ENCODE assay signal across 13 cellular contexts in genomic region chrX:18888281-18888680, GRCh38.
"Had no signal": no experiment of that assay in that cellular context is flagged by ENCODE, and none has a peak within 500 bp of the region (broad histone marks: within the 10 kb centered on the region; RNA-seq: fewer than 3 reads in every experiment).

No MANE protein-coding gene starts in this region.

- H3K36me3 Mint-ChIP-seq: activated CD4-positive, alpha-beta memory T cell treated with anti-CD3 and anti-CD28 coated beads for 36 hours had no signal

- ATAC-seq: activated naive CD8-positive, alpha-beta T cell treated with anti-CD3 and anti-CD28 coated beads, Interleukin-2, amount 50 U/mL, for 24 hours had no signal

- H3K27me3 Mint-ChIP-seq: activated CD4-positive, alpha-beta memory T cell treated with anti-CD3 and anti-CD28 coated beads for 36 hours; activated naive CD8-positive, alpha-beta T cell treated with anti-CD3 and anti-CD28 coated beads, Interleukin-2, amount 50 U/mL, for 24 hours; stimulated activated naive CD8-positive, alpha-beta T cell treated with anti-CD3 and anti-CD28 coated beads, Interleukin-15, Interleukin-2, amounts not matched to agents 100 ng/mL and 50 ng/mL, for 24 hours had no signal

- H3K4me3 Mint-ChIP-seq: activated CD4-positive, alpha-beta memory T cell treated with anti-CD3 and anti-CD28 coated beads for 36 hours; activated naive CD8-positive, alpha-beta T cell treated with anti-CD3 and anti-CD28 coated beads, Interleukin-2, amount 50 U/mL, for 24 hours; mesothelial cell of epicardium; stimulated activated naive CD8-positive, alpha-beta T cell treated with anti-CD3 and anti-CD28 coated beads, Interleukin-15, Interleukin-2, amounts not matched to agents 100 ng/mL and 50 ng/mL, for 24 hours had no signal

- H3K27me3 ChIP-seq: left lung, vagina had no signal

- H3K4me1 ChIP-seq: prostate gland had no signal

- H3K27ac Mint-ChIP-seq: activated CD4-positive, alpha-beta memory T cell treated with anti-CD3 and anti-CD28 coated beads for 36 hours; activated naive CD8-positive, alpha-beta T cell treated with anti-CD3 and anti-CD28 coated beads, Interleukin-2, amount 50 U/mL, for 24 hours; stimulated activated naive CD8-positive, alpha-beta T cell treated with anti-CD3 and anti-CD28 coated beads, Interleukin-15, Interleukin-2, amounts not matched to agents 100 ng/mL and 50 ng/mL, for 24 hours had no signal

- H3K9me3 ChIP-seq: left lung, prostate gland, vagina had no signal

- DNase-seq: activated CD4-positive, alpha-beta memory T cell treated with anti-CD3 and anti-CD28 coated beads for 36 hours; activated naive CD8-positive, alpha-beta T cell treated with anti-CD3 and anti-CD28 coated beads, Interleukin-2, amount 50 U/mL, for 24 hours; central memory CD4-positive, alpha-beta T cell; cortex of kidney; effector memory CD4-positive, alpha-beta T cell; islet precursor cell; left lung; stimulated activated CD4-positive, alpha-beta T cell treated with anti-CD3 and anti-CD28 coated beads, Interleukin-4, amount 100 ng/mL, for 1 hour; T-helper 9 cell had no signal

- H3K9me3 Mint-ChIP-seq: activated CD4-positive, alpha-beta memory T cell treated with anti-CD3 and anti-CD28 coated beads for 36 hours; activated naive CD8-positive, alpha-beta T cell treated with anti-CD3 and anti-CD28 coated beads, Interleukin-2, amount 50 U/mL, for 24 hours; stimulated activated naive CD8-positive, alpha-beta T cell treated with anti-CD3 and anti-CD28 coated beads, Interleukin-15, Interleukin-2, amounts not matched to agents 100 ng/mL and 50 ng/mL, for 24 hours had no signal

- H3K36me3 ChIP-seq: prostate gland, vagina had no signal

- H3K4me3 ChIP-seq: left lung, prostate gland, vagina had no signal

- H3K27ac ChIP-seq: vagina had no signal
